9 cellular contexts compared by ENCODE assay signal in genomic region chr17:44599298-44600175, GRCh38. TPM values are rescaled to one million over a fixed set of nuclear protein-coding genes. Genes with fewer than 3 reads are reported as not detected.
DNase-seq lines count a peak whose midpoint lies in the region; ATAC-seq lines count a peak whose summit lies in the region.
"Had no signal": no experiment of that assay in that cellular context is flagged by ENCODE, and none has a peak within 500 bp of the region (broad histone marks: within the 10 kb centered on the region; RNA-seq: fewer than 3 reads in every experiment).

No MANE protein-coding gene starts in this region.

- peak; percentile 90 to 93 for ATAC-seq in right cardiac atrium

- no peaks in the 10 kb centered on the region for H3K4me1 ChIP-seq in right cardiac atrium (ENCODE audit: control insufficient read depth, insufficient read depth, low read length)

- no peaks in the 10 kb centered on the region for H3K9me3 ChIP-seq in right cardiac atrium (ENCODE audit: control insufficient read depth, low read length)

- WGBS in right cardiac atrium: 51% methylated on average over 9 of the region's 9 CpGs

- no peak overlapping the region for H3K27ac ChIP-seq in right cardiac atrium (ENCODE audit: low read length)

- DNase-seq in H4 (ENCODE audit: low spot score) (peak; percentile 48), T1000 (lab: John Stamatoyannopoulos, UW) (peak; percentile 87), right cardiac atrium (peak; percentile 85 to 90 (median 87)), smooth muscle cell of the brain vasculature (ENCODE audit: low read depth, low spot score) (peak; percentile 77), putamen (ENCODE audit: low spot score) (no peak), mesenteric fat pad (ENCODE audit: low spot score) (no peak), NCI-H748 treated with DMSO at 0.1 percent for 48 hours (lab: John Stamatoyannopoulos, UW) (no peak), cerebellar nuclear complex (lab: John Stamatoyannopoulos, UW) (no peak)
- DNase-seq: NCI-H2171 had no signal

- intact Hi-C loops in right cardiac atrium (cut with DNase I): loop anchor here in 1 of 4 donors (10.0 kb wide), 1 partner anchor 55 kb away; no protein-coding TSS in a partner anchor

- H3K4me3 ChIP-seq in right cardiac atrium (ENCODE audit: low read length): no peak overlapping the region

- H3K27me3 ChIP-seq in right cardiac atrium (ENCODE audit: control insufficient read depth, insufficient read depth): no peaks in the 10 kb centered on the region

RNA-seq across cellular contexts. Expression of gene FZD2, which starts 42.3 kb away (rescaled TPM):
- 5.9 and 6.2 TPM in 2 replicates for total RNA-seq in H4 (2014; rRNA removed; shearing (Covaris generic))
- 10 to 100 TPM in 1 of 4 donors, 1 to 10 TPM in 3; 4.7 to 12.3 (median 7.9) TPM for total RNA-seq in right cardiac atrium
- 2.4 TPM for polyA plus RNA-seq in right cardiac atrium
- 3.9 TPM for total RNA-seq in mesenteric fat pad

RNA-seq across cellular contexts. Expression of gene MEIOC, which starts 56.7 kb away (rescaled TPM):
- total RNA-seq in H4 (2014; rRNA removed; shearing (Covaris generic)): 13.7 and 16.4 TPM in 2 replicates
- total RNA-seq in right cardiac atrium: under 1 TPM in 2 of 4 donors, not detected in 2; 0.11 to 0.12 TPM
- 0.02 TPM for polyA plus RNA-seq in right cardiac atrium
- not detected for total RNA-seq in mesenteric fat pad

Comparison
In these comparisons a context has a peak if more than half of its experiments do, and no peak if none do; other contexts are left out.
1. DNase-seq: peak in H4 (single experiment), T1000 (single experiment), right cardiac atrium (3 of 3) and smooth muscle cell of the brain vasculature (single experiment); none in putamen (single experiment), mesenteric fat pad (single experiment), NCI-H748 treated with DMSO at 0.1 percent for 48 hours (single experiment) and cerebellar nuclear complex (0 of 2).
2. RNA of gene MEIOC, which starts 56.7 kb away (total RNA-seq): 13.7 to 16.4 TPM in H4; 0.11 to 0.12 TPM in right cardiac atrium and not detected in mesenteric fat pad (single experiment); every median in the first group is over 10 times any median in the second.